Comparison of ENCODE assay signal across 9 cellular contexts in the genomic region with DNA sequence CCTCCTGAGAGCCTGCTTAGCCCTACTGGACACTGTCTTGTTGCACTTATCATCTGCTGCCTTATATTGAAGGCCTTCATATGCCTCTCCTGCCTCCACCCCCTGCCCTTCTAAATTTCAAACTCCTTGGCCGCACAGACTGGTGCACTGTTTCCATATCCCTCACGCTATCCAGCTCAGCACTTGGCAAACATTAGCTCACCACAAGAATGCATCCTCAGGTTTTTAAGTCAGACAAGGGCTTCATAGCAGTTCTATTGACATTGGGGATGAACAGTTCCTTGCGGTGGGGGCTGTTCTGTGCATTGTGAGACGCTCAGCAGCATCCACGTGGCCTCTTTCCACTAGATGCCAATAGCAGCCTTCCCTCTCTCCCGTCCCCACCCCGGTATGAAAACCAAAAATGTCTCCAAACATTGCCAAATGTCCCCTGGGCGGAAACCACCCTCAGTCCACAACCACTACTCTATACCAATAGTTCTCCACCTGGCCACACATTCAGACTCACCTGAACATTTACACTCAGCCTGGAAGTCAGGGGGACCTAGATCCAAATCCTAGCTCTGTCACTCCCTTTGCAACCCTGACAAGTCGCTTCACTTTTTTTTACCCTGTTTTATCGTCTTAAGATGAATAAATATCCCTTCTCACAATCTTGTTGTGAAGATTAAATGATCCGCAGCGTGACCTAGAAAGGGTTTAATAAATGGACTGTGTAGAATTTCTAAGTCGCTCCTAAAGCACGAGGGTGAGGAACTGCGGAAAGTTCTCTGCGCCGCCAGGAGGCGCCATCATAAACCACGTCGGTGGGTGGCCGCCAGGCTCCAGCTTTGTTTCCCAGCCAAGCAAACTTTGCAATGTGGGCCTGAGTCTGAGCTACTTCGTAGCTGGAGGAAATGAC. TPM values are rescaled to one million over a fixed set of nuclear protein-coding genes. Genes with fewer than 3 reads are reported as not detected.
A peak's percentile ranks its signal among the peaks of the same experiment; 100 is the strongest.
DNase-seq lines count a peak whose midpoint lies in the region; ATAC-seq and TF ChIP-seq lines count a peak whose summit lies in the region.
"Had no signal": no experiment of that assay in that cellular context is flagged by ENCODE, and none has a peak within 500 bp of the region (broad histone marks: within the 10 kb centered on the region; RNA-seq: fewer than 3 reads in every experiment).

No MANE protein-coding gene starts in this region.

- H3K4me2 ChIP-seq in MM.1S (ENCODE audit: low read depth, low read length), result no peak overlapping the region

- H3K9me3 Mint-ChIP-seq in type B pancreatic cell, result no peaks in the 10 kb centered on the region

- no peaks in the 10 kb centered on the region for H3K36me3 ChIP-seq in MM.1S (replicated peaks; ENCODE audit: insufficient read depth, low read length)
- no peaks in the 10 kb centered on the region for H3K36me3 ChIP-seq in effector memory CD4-positive, alpha-beta T cell (ENCODE audit: control insufficient read depth, insufficient read depth, low read length)

- H3K4me3 ChIP-seq in MM.1S (ENCODE audit: low read length), result no peak overlapping the region
- no peak overlapping the region for H3K4me3 ChIP-seq in effector memory CD4-positive, alpha-beta T cell (ENCODE audit: insufficient read depth, low read depth, low read length, poor library complexity, severe bottlenecking)

- H3K4me3 Mint-ChIP-seq in type B pancreatic cell, result no peak overlapping the region

- DNase-seq in GDM1 (lab: John Stamatoyannopoulos, UW) (peak; percentile 64), MM.1S (peak; percentile 52), mucosa of gallbladder (ENCODE audit: low spot score) (peak; percentile 34), type B pancreatic cell (ENCODE audit: extremely low spot score, unreplicated experiment) (no peak), middle frontal gyrus (ENCODE audit: extremely low spot score, low spot score) (no peak)
- DNase-seq in activated CD4-positive, alpha-beta T cell treated with anti-CD3 and anti-CD28 coated beads for 48 hours, result peak; percentile 76
- DNase-seq in effector memory CD4-positive, alpha-beta T cell, result peak in 2 of 3 donors; percentile 2 to 16

- no peak overlapping the region for H3K27ac ChIP-seq in MM.1S (ENCODE audit: low read length)
- no peak overlapping the region for H3K27ac ChIP-seq in effector memory CD4-positive, alpha-beta T cell (ENCODE audit: insufficient read depth, low read length, poor library complexity, severe bottlenecking)

- no peaks in the 10 kb centered on the region for H3K36me3 Mint-ChIP-seq in type B pancreatic cell

- H3K79me2 ChIP-seq in MM.1S (ENCODE audit: low read length), result no peaks in the 10 kb centered on the region

- no peaks in the 10 kb centered on the region for H4K20me1 ChIP-seq in MM.1S (ENCODE audit: insufficient read depth, low read length)

- no peaks in the 10 kb centered on the region for H3K4me1 ChIP-seq in MM.1S (ENCODE audit: low read length)
- no peaks in the 10 kb centered on the region for H3K4me1 ChIP-seq in effector memory CD4-positive, alpha-beta T cell (ENCODE audit: control insufficient read depth, insufficient read depth, low read length, poor library complexity, severe bottlenecking)

- peaks cover 39% of the 10 kb centered on the region for H3K27me3 Mint-ChIP-seq in type B pancreatic cell

- no peak overlapping the region for H3K27ac Mint-ChIP-seq in type B pancreatic cell

- no peaks in the 10 kb centered on the region for H3K4me1 Mint-ChIP-seq in type B pancreatic cell (ENCODE audit: unreplicated experiment)

- no peak overlapping the region for H2AFZ ChIP-seq in MM.1S (ENCODE audit: low read length)

- no peaks in the 10 kb centered on the region for H3K9me2 ChIP-seq in MM.1S (replicated peaks; ENCODE audit: insufficient read depth, low read length)

- TF ChIP-seq CTCF in MM.1S (IDR thresholded peaks at IDR 0.05; ENCODE audit: low read length) (peak; percentile 79), type B pancreatic cell (conservative IDR thresholded peaks at IDR 0.05) (peak; percentile 74)

- no peak overlapping the region for H3K9ac ChIP-seq in MM.1S (ENCODE audit: low read length)

- H3K9me3 ChIP-seq in MM.1S (replicated peaks; ENCODE audit: insufficient read depth, low read length), result no peaks in the 10 kb centered on the region
- H3K9me3 ChIP-seq in effector memory CD4-positive, alpha-beta T cell (ENCODE audit: control insufficient read depth, low read length), result no peaks in the 10 kb centered on the region

- no peak for ATAC-seq in HG03045 (IDR thresholded peaks at IDR 0.05; ENCODE audit: unreplicated experiment)

- no peaks in the 10 kb centered on the region for H3F3A ChIP-seq in MM.1S (ENCODE audit: insufficient read depth, low read length)

- peaks cover 83% of the 10 kb centered on the region for H3K27me3 ChIP-seq in MM.1S (replicated peaks; ENCODE audit: insufficient read depth, low read length)
- H3K27me3 ChIP-seq in effector memory CD4-positive, alpha-beta T cell (replicated peaks; ENCODE audit: control insufficient read depth, insufficient read depth, low read length, poor library complexity, severe bottlenecking), result no peaks in the 10 kb centered on the region

RNA-seq across cellular contexts. Expression of a gene that starts 3.6 kb away (rescaled TPM):
- total RNA-seq in mucosa of gallbladder (0.78 TPM), type B pancreatic cell (ENCODE audit: low replicate concordance) (not detected in 2 replicates)
- total RNA-seq: urinary bladder had no signal

RNA-seq across cellular contexts. Expression of a gene that starts 37.4 kb away (rescaled TPM):
- total RNA-seq in mucosa of gallbladder, result 61.6 TPM
- 29.8 and 76.1 TPM in 2 replicates for total RNA-seq in type B pancreatic cell (ENCODE audit: low replicate concordance)

RNA-seq across cellular contexts. Expression of a gene that starts 51.7 kb away (rescaled TPM):
- total RNA-seq in mucosa of gallbladder (not detected), type B pancreatic cell (ENCODE audit: low replicate concordance) (not detected in 2 replicates)
- total RNA-seq: urinary bladder had no signal

RNA-seq across cellular contexts. Expression of a gene that starts 52.1 kb away (rescaled TPM):
- total RNA-seq in mucosa of gallbladder, result not detected
- total RNA-seq in type B pancreatic cell (ENCODE audit: low replicate concordance), result not detected in 2 replicates
- total RNA-seq: urinary bladder had no signal

Comparison
In these comparisons a context has a peak if more than half of its experiments do, and no peak if none do; other contexts are left out.
1. DNase-seq: peak in GDM1 (single experiment), MM.1S (single experiment), activated CD4-positive, alpha-beta T cell treated with anti-CD3 and anti-CD28 coated beads for 48 hours (single experiment), effector memory CD4-positive, alpha-beta T cell (2 of 3) and mucosa of gallbladder (single experiment); none in type B pancreatic cell (single experiment) and middle frontal gyrus (single experiment).